12 cellular contexts compared by ENCODE assay signal in genomic region chr11:12088531-12088930, GRCh38. TPM values are rescaled to one million over a fixed set of nuclear protein-coding genes. Genes with fewer than 3 reads are reported as not detected.
DNase-seq lines count a peak whose midpoint lies in the region; ATAC-seq and TF ChIP-seq lines count a peak whose summit lies in the region.
"Had no signal": no experiment of that assay in that cellular context is flagged by ENCODE, and none has a peak within 500 bp of the region (broad histone marks: within the 10 kb centered on the region; RNA-seq: fewer than 3 reads in every experiment).

No MANE protein-coding gene starts in this region.

- H3K4me1 ChIP-seq in PC-3 (ENCODE audit: insufficient read depth, low read length) (peaks cover 72% of the 10 kb centered on the region), neutrophil (ENCODE audit: control insufficient read depth in 1 of 2, insufficient read depth in 1 of 2, low read depth in 1 of 2, low read length in 1 of 2) (peaks cover 63 to 70% of the 10 kb centered on the region in 2 experiments)

- H3K9me3 Mint-ChIP-seq in dendritic cell treated with granulocyte-macrophage colony-stimulating factor and Interleukin-4, amounts not matched to agents 40 ng/mL and 50 ng/mL, for 4 days = no peaks in the 10 kb centered on the region

- 0 out of 2 replicates have a peak overlapping the region, but pooled peaks have one; percentile 83 for H3K4me2 ChIP-seq in PC-3 (ENCODE audit: low read length)

- no peaks in the 10 kb centered on the region for H4K20me1 ChIP-seq in PC-3 (ENCODE audit: low read length)

- POLR2A ChIA-PET in AG04450 (lab: Yijun Ruan, JAX) (interaction anchor here (0.9 to 1.6 kb wide), 2 partner anchors 41 to 112 kb away, joined by 4 to 5 read pairs; no protein-coding TSS in a partner anchor), PC-3 (lab: Charles Lee; ENCODE audit: unreplicated experiment) (no interaction called here)

- H3F3A ChIP-seq in PC-3 (ENCODE audit: low read length, unreplicated experiment) = peaks cover 33% of the 10 kb centered on the region

- ATAC-seq in PC-3 (no peak), HG02763 (IDR thresholded peaks at IDR 0.05; ENCODE audit: unreplicated experiment) (no peak)

- no peak for TF ChIP-seq CTCF in AG04450 (IDR thresholded peaks at IDR 0.05; ENCODE audit: low read depth, low read length)
- no peak for TF ChIP-seq CTCF in PC-3 (conservative IDR thresholded peaks at IDR 0.05; ENCODE audit: low read depth, low read length)
- no peak for TF ChIP-seq CTCF in neutrophil (IDR thresholded peaks at IDR 0.05)
- TF ChIP-seq CTCF in dorsolateral prefrontal cortex (IDR thresholded peaks at IDR 0.05 in 54 of 56, conservative IDR thresholded peaks at IDR 0.05 in 2 of 56; ENCODE audit: low read depth in 1 of 56, partially characterized antibody in 56 of 56) = peak in 4 of 56 donors; percentile 0 to 26 (median 3)

- H3K27me3 ChIP-seq in AG04450 (ENCODE audit: control insufficient read depth, insufficient read depth, low read length) (no peaks in the 10 kb centered on the region), PC-3 (ENCODE audit: low read length) (no peaks in the 10 kb centered on the region), neutrophil (no peaks in the 10 kb centered on the region), dorsolateral prefrontal cortex (peaks cover 0 to 4% (median 0%) of the 10 kb centered on the region in 45 donors)
- H3K27me3 ChIP-seq: pancreas had no signal

- H3K79me2 ChIP-seq in PC-3 (ENCODE audit: low read length) = peaks cover 18% of the 10 kb centered on the region

- no peaks in the 10 kb centered on the region for H3K27me3 Mint-ChIP-seq in dendritic cell treated with granulocyte-macrophage colony-stimulating factor and Interleukin-4, amounts not matched to agents 40 ng/mL and 50 ng/mL, for 4 days

- H3K27ac ChIP-seq in AG04450 (ENCODE audit: low read depth, low read length) (peak overlapping the region; percentile 11), PC-3 (ENCODE audit: low read length) (peak overlapping the region; percentile 99), neutrophil (peak overlapping the region; percentile 84), dorsolateral prefrontal cortex (peak overlapping the region in 7 of 59 donors; percentile 10 to 92 (median 46))
- H3K27ac ChIP-seq: pancreas had no signal

- H3K4me1 Mint-ChIP-seq in dendritic cell treated with granulocyte-macrophage colony-stimulating factor and Interleukin-4, amounts not matched to agents 40 ng/mL and 50 ng/mL, for 4 days (ENCODE audit: low read depth) = peaks cover 82% of the 10 kb centered on the region

- H3K4me3 Mint-ChIP-seq in dendritic cell treated with granulocyte-macrophage colony-stimulating factor and Interleukin-4, amounts not matched to agents 40 ng/mL and 50 ng/mL, for 4 days = no peak overlapping the region

- peak overlapping the region; percentile 89 for H3K9ac ChIP-seq in PC-3 (ENCODE audit: low read length)

- DNase-seq in AG04450 (ENCODE audit: low read depth, low spot score) = no peak
- DNase-seq in PC-3 = no peak
- DNase-seq in NCI-H2227 treated with DMSO at 0.1 percent for 48 hours (lab: John Stamatoyannopoulos, UW) = no peak
- no peak for DNase-seq in hippocampal formation (lab: John Stamatoyannopoulos, UW)
- DNase-seq in dorsolateral prefrontal cortex = no peak
- DNase-seq: amniotic stem cell, Karpas-422, NCI-H524, pancreas had no signal

- intact Hi-C loops in PC-3 (cut with micrococcal nuclease) (loop anchor here (5.0 kb wide), 1 partner anchor 74 kb away; no protein-coding TSS in a partner anchor), dorsolateral prefrontal cortex (cut with DNase I) (loop anchor here in 1 of 2 donors (2.0 kb wide), 3 partner anchors 42 to 194 kb away; no protein-coding TSS in a partner anchor)
- intact Hi-C loops in dendritic cell treated with granulocyte-macrophage colony-stimulating factor and Interleukin-4, amounts not matched to agents 40 ng/mL and 50 ng/mL, for 4 days (cut with micrococcal nuclease) = no loop called here

- H3K36me3 Mint-ChIP-seq in dendritic cell treated with granulocyte-macrophage colony-stimulating factor and Interleukin-4, amounts not matched to agents 40 ng/mL and 50 ng/mL, for 4 days (ENCODE audit: low read depth) = no peaks in the 10 kb centered on the region

- H2AFZ ChIP-seq in PC-3 (ENCODE audit: low read length) = no peak overlapping the region

- no TSS peak for BruUV-seq in PC-3 (replicated peaks; lab: Mats Ljungman, UMichigan)

- no peaks in the 10 kb centered on the region for H3K36me3 ChIP-seq in PC-3 (ENCODE audit: low read depth, low read length)
- no peaks in the 10 kb centered on the region for H3K36me3 ChIP-seq in neutrophil
- H3K36me3 ChIP-seq: pancreas had no signal

- CTCF ChIA-PET in AG04450 (lab: Charles Lee) (interaction anchor here (1.4 to 4.2 kb wide), 5 partner anchors 11 to 192 kb away, joined by 3 to 26 read pairs (median 10); no protein-coding TSS in a partner anchor), PC-3 (lab: Charles Lee) (no interaction called here)

- H3K9me2 ChIP-seq in PC-3 (replicated peaks; ENCODE audit: low read length) = no peaks in the 10 kb centered on the region

- H3K9me3 ChIP-seq in AG04450 (ENCODE audit: control insufficient read depth, insufficient read depth, low read length) (peaks cover 3% of the 10 kb centered on the region; the same call in 1 of the 2 replicates), PC-3 (ENCODE audit: low read length) (no peaks in the 10 kb centered on the region), neutrophil (no peaks in the 10 kb centered on the region)
- H3K9me3 ChIP-seq: pancreas had no signal

- H3K27ac Mint-ChIP-seq in dendritic cell treated with granulocyte-macrophage colony-stimulating factor and Interleukin-4, amounts not matched to agents 40 ng/mL and 50 ng/mL, for 4 days = peak overlapping the region; percentile 86

- H3K4me3 ChIP-seq in AG04450 (ENCODE audit: low read depth, low read length) (no peak overlapping the region), PC-3 (ENCODE audit: low read length) (no peak overlapping the region), neutrophil (ENCODE audit: low read depth in 1 of 2, low read length in 1 of 2) (no peak overlapping the region), dorsolateral prefrontal cortex (no peak overlapping the region)
- H3K4me3 ChIP-seq: pancreas had no signal

RNA-seq across cellular contexts. Expression of gene MICAL2, which starts 21.9 kb away (rescaled TPM):
- polyA plus RNA-seq in AG04450 (2011; rRNA removed) = 171 and 222 TPM in 2 replicates
- polyA minus RNA-seq in AG04450 (2011; rRNA and poly(A)+ RNA removed) = 389 and 460 TPM in 2 replicates
- total RNA-seq in PC-3 (2014; rRNA removed) = 50.1 and 62.9 TPM in 2 replicates
- 100 to 1,000 TPM; 104 to 402 (median 289) TPM for total RNA-seq in dorsolateral prefrontal cortex
